ENCODE assay signal across 14 cellular contexts in the genomic region with DNA sequence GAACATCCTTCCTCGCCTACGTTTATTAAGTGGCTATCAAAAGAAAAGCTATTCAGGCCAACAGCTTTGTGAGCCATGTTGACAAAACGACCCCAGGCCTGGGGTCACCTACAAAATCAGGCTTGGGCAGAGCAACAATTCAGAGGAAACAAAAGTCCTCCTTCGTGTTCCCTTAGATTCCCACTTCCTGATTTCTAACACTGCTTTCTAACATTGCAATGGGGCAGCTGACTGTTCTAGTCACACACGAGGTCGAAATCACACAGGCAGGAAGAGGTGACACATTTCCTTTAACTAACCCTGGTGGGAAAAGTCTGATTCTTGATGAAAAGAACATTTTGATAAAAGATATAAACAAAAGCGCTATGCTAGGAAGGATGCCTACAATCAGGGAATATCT. TPM values are rescaled to one million over a fixed set of nuclear protein-coding genes. Genes with fewer than 3 reads are reported as not detected.
A peak's percentile ranks its signal among the peaks of the same experiment; 100 is the strongest.
DNase-seq lines count a peak whose midpoint lies in the region; ATAC-seq and TF ChIP-seq lines count a peak whose summit lies in the region.
"Had no signal": no experiment of that assay in that cellular context is flagged by ENCODE, and none has a peak within 500 bp of the region (broad histone marks: within the 10 kb centered on the region; RNA-seq: fewer than 3 reads in every experiment).

No MANE protein-coding gene starts in this region.

- H3K36me3 ChIP-seq in uterus: no peaks in the 10 kb centered on the region

- H3K27ac Mint-ChIP-seq in activated T-helper 17 cell treated with anti-CD3 and anti-CD28 coated beads, Interleukin-2, amount 50 U/mL, for 72 hours: peak overlapping the region; percentile 53
- H3K27ac Mint-ChIP-seq in stimulated activated effector memory CD8-positive, alpha-beta T cell treated with anti-CD3 and anti-CD28 coated beads, Interleukin-12 subunit alpha, Interleukin-12 subunit beta, amount 100 ng/mL, for 72 hours: peak overlapping the region; percentile 67

- no peak overlapping the region for H3K4me3 ChIP-seq in uterus

- H3K4me1 Mint-ChIP-seq in activated T-helper 17 cell treated with anti-CD3 and anti-CD28 coated beads, Interleukin-2, amount 50 U/mL, for 72 hours: no peaks in the 10 kb centered on the region
- H3K4me1 Mint-ChIP-seq in stimulated activated effector memory CD8-positive, alpha-beta T cell treated with anti-CD3 and anti-CD28 coated beads, Interleukin-12 subunit alpha, Interleukin-12 subunit beta, amount 100 ng/mL, for 72 hours: no peaks in the 10 kb centered on the region

- peak overlapping the region in 1 of 2 donors; percentile 49 for H3K27ac ChIP-seq in uterus

- no peak for TF ChIP-seq CTCF in uterus (IDR thresholded peaks at IDR 0.05)

- H3K36me3 Mint-ChIP-seq in activated T-helper 17 cell treated with anti-CD3 and anti-CD28 coated beads, Interleukin-2, amount 50 U/mL, for 72 hours (ENCODE audit: low read depth): peaks cover 44% of the 10 kb centered on the region
- peaks cover 7% of the 10 kb centered on the region for H3K36me3 Mint-ChIP-seq in stimulated activated effector memory CD8-positive, alpha-beta T cell treated with anti-CD3 and anti-CD28 coated beads, Interleukin-12 subunit alpha, Interleukin-12 subunit beta, amount 100 ng/mL, for 72 hours

- no peak overlapping the region for H3K4me3 Mint-ChIP-seq in activated T-helper 17 cell treated with anti-CD3 and anti-CD28 coated beads, Interleukin-2, amount 50 U/mL, for 72 hours
- no peak overlapping the region for H3K4me3 Mint-ChIP-seq in stimulated activated effector memory CD8-positive, alpha-beta T cell treated with anti-CD3 and anti-CD28 coated beads, Interleukin-12 subunit alpha, Interleukin-12 subunit beta, amount 100 ng/mL, for 72 hours
- H3K4me3 Mint-ChIP-seq: natural killer cell had no signal

- H3K4me1 ChIP-seq in uterus: no peaks in the 10 kb centered on the region

- no peak for ATAC-seq in activated T-helper 17 cell treated with anti-CD3 and anti-CD28 coated beads, Interleukin-2, amount 50 U/mL, for 72 hours (replicated peaks)
- ATAC-seq in left cardiac atrium (peak; percentile 41 to 49), HG02981 (IDR thresholded peaks at IDR 0.05; ENCODE audit: unreplicated experiment) (no peak)
- no peak for ATAC-seq in stimulated activated effector memory CD8-positive, alpha-beta T cell treated with anti-CD3 and anti-CD28 coated beads, Interleukin-12 subunit alpha, Interleukin-12 subunit beta, amount 100 ng/mL, for 72 hours

- no peaks in the 10 kb centered on the region for H3K9me3 Mint-ChIP-seq in activated T-helper 17 cell treated with anti-CD3 and anti-CD28 coated beads, Interleukin-2, amount 50 U/mL, for 72 hours
- no peaks in the 10 kb centered on the region for H3K9me3 Mint-ChIP-seq in stimulated activated effector memory CD8-positive, alpha-beta T cell treated with anti-CD3 and anti-CD28 coated beads, Interleukin-12 subunit alpha, Interleukin-12 subunit beta, amount 100 ng/mL, for 72 hours
- H3K9me3 Mint-ChIP-seq: natural killer cell had no signal

- H3K27me3 Mint-ChIP-seq in activated T-helper 17 cell treated with anti-CD3 and anti-CD28 coated beads, Interleukin-2, amount 50 U/mL, for 72 hours: no peaks in the 10 kb centered on the region

- TF ChIP-seq POLR2A in uterus (IDR thresholded peaks at IDR 0.05): no peak

- intact Hi-C loops in left cardiac atrium (cut with DNase I) (no loop called here), uterus (cut with DNase I; ENCODE audit: low total_unique reads) (no loop called here)

- DNase-seq in SIG-M5 treated with dmso at 0.1 percent for 504 hours (lab: John Stamatoyannopoulos, UW; ENCODE audit: unreplicated experiment) (peak; percentile 18), SIG-M5 (lab: John Stamatoyannopoulos, UW) (no peak), left cardiac atrium (no peak), NCI-H526 (lab: John Stamatoyannopoulos, UW) (no peak), uterus (no peak)
- DNase-seq in stimulated activated effector memory CD8-positive, alpha-beta T cell treated with anti-CD3 and anti-CD28 coated beads, Interleukin-12 subunit alpha, Interleukin-12 subunit beta, amount 100 ng/mL, for 72 hours (ENCODE audit: low spot score in 2 of 2): peak in 1 of 2 donors; percentile 13
- DNase-seq: 8988T; activated CD4-positive, alpha-beta T cell treated with anti-CD3 and anti-CD28 coated beads for 48 hours; activated naive CD4-positive, alpha-beta T cell; effector CD4-positive, alpha-beta T cell; natural killer cell; NCI-H1105 had no signal

- no peaks in the 10 kb centered on the region for H3K9me3 ChIP-seq in uterus

- H3K27me3 ChIP-seq in uterus: no peaks in the 10 kb centered on the region

RNA-seq across cellular contexts. Expression of a gene that starts 31.9 kb away (rescaled TPM):
- 10 to 100 TPM; 38.3 to 39.9 TPM for total RNA-seq in activated T-helper 17 cell treated with anti-CD3 and anti-CD28 coated beads, Interleukin-2, amount 50 U/mL, for 72 hours
- 10 to 100 TPM; 12.3 to 12.9 TPM for total RNA-seq in left cardiac atrium
- total RNA-seq in uterus: 10 to 100 TPM; 41.8 to 69.7 (median 59.7) TPM

RNA-seq across cellular contexts. Expression of a gene that starts 32.0 kb away (rescaled TPM):
- total RNA-seq in activated T-helper 17 cell treated with anti-CD3 and anti-CD28 coated beads, Interleukin-2, amount 50 U/mL, for 72 hours: 10 to 100 TPM; 12.0 to 14.6 TPM
- 10 to 100 TPM; 17.8 to 18.6 TPM for total RNA-seq in left cardiac atrium
- total RNA-seq in uterus: 10 to 100 TPM; 16.7 to 35.3 (median 29.2) TPM

RNA-seq across cellular contexts. Expression of a gene that starts 54.4 kb away (rescaled TPM):
- total RNA-seq in activated T-helper 17 cell treated with anti-CD3 and anti-CD28 coated beads, Interleukin-2, amount 50 U/mL, for 72 hours: 10 to 100 TPM; 68.4 to 84.5 TPM
- total RNA-seq in left cardiac atrium (10 to 100 TPM; 49.7 to 59.0 TPM), uterus (100 to 1,000 TPM in 1 of 4 donors, 10 to 100 TPM in 3; 36.2 to 121 (median 67.5) TPM)

Comparison
In these comparisons a context has a peak if more than half of its experiments do, and no peak if none do; other contexts are left out.
1. ATAC-seq: peak in left cardiac atrium (2 of 2); none in activated T-helper 17 cell treated with anti-CD3 and anti-CD28 coated beads, Interleukin-2, amount 50 U/mL, for 72 hours (single experiment), stimulated activated effector memory CD8-positive, alpha-beta T cell treated with anti-CD3 and anti-CD28 coated beads, Interleukin-12 subunit alpha, Interleukin-12 subunit beta, amount 100 ng/mL, for 72 hours (single experiment) and HG02981 (single experiment).